ENCODE assay signal across 2 cellular contexts in genomic region chr14:101458536-101459391, GRCh38.
TF ChIP-seq lines count a peak whose summit lies in the region.

No MANE protein-coding gene starts in this region.

TF ChIP-seq in SK-N-SH, 30 proteins besides CTCF, POLR2A, EP300 and RAD21 (continued from another document):
- TF ChIP-seq RCOR1 (IDR thresholded peaks at IDR 0.05; ENCODE audit: low read length) (peak; percentile 63), ELF1 (IDR thresholded peaks at IDR 0.05) (no peak)

TF ChIP-seq in SK-N-SH treated with all-trans-retinoic acid at 6 μM for 48 hours, 23 proteins besides CTCF, POLR2A, EP300 and RAD21 (continued from another document):
- TF ChIP-seq CSRNP3 (CRISPR knock-in tag; IDR thresholded peaks at IDR 0.05) (no peak), PPARA (CRISPR knock-in tag; IDR thresholded peaks at IDR 0.05; ENCODE audit: borderline replicate concordance) (no peak), ZFP30 (CRISPR knock-in tag; IDR thresholded peaks at IDR 0.05) (no peak), ZFP3 (CRISPR knock-in tag; IDR thresholded peaks at IDR 0.05) (no peak), TCF4 (CRISPR knock-in tag; IDR thresholded peaks at IDR 0.05; ENCODE audit: borderline replicate concordance) (no peak; the same call in 1 of the 2 replicates), ZNF70 (CRISPR knock-in tag; IDR thresholded peaks at IDR 0.05) (no peak)
